In the genomic region with DNA sequence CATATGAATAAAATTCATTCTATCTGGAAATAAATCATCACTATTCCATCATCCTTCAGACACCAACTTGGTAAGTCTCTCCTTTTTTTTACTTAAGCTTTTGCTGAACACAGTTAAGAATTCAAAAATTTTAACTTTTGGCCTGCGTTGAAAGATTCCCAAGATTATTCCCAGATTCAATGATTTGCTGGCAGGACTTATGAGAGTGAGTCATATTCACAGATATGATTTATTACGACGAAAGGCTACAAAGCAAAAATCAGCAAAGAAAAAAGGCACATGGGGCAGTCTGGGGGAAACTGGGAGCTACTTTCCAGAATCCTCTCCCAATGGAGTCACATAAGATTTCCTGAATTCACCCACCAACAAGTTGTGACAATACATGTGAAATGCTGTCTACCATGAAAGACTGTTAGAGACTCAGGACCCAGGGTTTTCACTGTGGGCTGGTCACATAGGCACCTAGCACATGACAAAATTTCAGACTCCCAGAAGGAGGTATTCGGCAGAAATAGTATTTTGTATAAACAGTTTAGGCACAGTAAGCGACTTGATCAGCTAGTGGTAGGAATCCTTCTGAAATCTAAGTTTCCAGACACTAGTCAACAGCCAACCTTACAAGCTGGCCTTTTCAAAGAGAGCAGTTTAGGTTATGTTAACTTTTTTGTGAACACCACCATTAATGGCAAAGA, we compare ENCODE assay signal across 1 cellular context.
TF ChIP-seq lines count a peak whose summit lies in the region.

No MANE protein-coding gene starts in this region.

TF ChIP-seq in GM12878, 131 proteins besides CTCF, POLR2A, EP300 and RAD21 (continued from another document):
- TF ChIP-seq, protein P1, sequence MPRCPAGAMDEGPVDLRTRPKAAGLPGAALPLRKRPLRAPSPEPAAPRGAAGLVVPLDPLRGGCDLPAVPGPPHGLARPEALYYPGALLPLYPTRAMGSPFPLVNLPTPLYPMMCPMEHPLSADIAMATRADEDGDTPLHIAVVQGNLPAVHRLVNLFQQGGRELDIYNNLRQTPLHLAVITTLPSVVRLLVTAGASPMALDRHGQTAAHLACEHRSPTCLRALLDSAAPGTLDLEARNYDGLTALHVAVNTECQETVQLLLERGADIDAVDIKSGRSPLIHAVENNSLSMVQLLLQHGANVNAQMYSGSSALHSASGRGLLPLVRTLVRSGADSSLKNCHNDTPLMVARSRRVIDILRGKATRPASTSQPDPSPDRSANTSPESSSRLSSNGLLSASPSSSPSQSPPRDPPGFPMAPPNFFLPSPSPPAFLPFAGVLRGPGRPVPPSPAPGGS (IDR thresholded peaks at IDR 0.05; ENCODE audit: borderline replicate concordance, insufficient read depth, low read depth, low read length, poor library complexity, severe bottlenecking) = no peak
- TF ChIP-seq NFIC (IDR thresholded peaks at IDR 0.05; ENCODE audit: low read depth, low read length) = no peak
- TF ChIP-seq PAX5 (IDR thresholded peaks at IDR 0.05; ENCODE audit: borderline replicate concordance, low read depth, low read length) = no peak
- no peak for TF ChIP-seq RELA (IDR thresholded peaks at IDR 0.05; ENCODE audit: borderline replicate concordance, partially characterized antibody)
- no peak for TF ChIP-seq SMAD5 (IDR thresholded peaks at IDR 0.05; ENCODE audit: low read depth)
- TF ChIP-seq CREM (IDR thresholded peaks at IDR 0.05; ENCODE audit: low read depth) = no peak
- TF ChIP-seq BHLHE40 (IDR thresholded peaks at IDR 0.05; ENCODE audit: borderline replicate concordance in 1 of 2, low read depth in 2 of 2, low read length in 1 of 2) = no peak
- TF ChIP-seq, protein P2, sequence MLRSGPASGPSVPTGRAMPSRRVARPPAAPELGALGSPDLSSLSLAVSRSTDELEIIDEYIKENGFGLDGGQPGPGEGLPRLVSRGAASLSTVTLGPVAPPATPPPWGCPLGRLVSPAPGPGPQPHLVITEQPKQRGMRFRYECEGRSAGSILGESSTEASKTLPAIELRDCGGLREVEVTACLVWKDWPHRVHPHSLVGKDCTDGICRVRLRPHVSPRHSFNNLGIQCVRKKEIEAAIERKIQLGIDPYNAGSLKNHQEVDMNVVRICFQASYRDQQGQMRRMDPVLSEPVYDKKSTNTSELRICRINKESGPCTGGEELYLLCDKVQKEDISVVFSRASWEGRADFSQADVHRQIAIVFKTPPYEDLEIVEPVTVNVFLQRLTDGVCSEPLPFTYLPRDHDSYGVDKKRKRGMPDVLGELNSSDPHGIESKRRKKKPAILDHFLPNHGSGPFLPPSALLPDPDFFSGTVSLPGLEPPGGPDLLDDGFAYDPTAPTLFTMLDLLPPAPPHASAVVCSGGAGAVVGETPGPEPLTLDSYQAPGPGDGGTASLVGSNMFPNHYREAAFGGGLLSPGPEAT (IDR thresholded peaks at IDR 0.05; ENCODE audit: low read depth) = no peak
- no peak for TF ChIP-seq TAF1 (IDR thresholded peaks at IDR 0.05; ENCODE audit: borderline replicate concordance, low read depth, low read length)
- TF ChIP-seq, protein P3, sequence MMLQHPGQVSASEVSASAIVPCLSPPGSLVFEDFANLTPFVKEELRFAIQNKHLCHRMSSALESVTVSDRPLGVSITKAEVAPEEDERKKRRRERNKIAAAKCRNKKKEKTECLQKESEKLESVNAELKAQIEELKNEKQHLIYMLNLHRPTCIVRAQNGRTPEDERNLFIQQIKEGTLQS (IDR thresholded peaks at IDR 0.05; ENCODE audit: borderline replicate concordance, extremely low read depth, low read depth, low read length) = no peak
